8 cellular contexts compared by ENCODE assay signal in the genomic region with DNA sequence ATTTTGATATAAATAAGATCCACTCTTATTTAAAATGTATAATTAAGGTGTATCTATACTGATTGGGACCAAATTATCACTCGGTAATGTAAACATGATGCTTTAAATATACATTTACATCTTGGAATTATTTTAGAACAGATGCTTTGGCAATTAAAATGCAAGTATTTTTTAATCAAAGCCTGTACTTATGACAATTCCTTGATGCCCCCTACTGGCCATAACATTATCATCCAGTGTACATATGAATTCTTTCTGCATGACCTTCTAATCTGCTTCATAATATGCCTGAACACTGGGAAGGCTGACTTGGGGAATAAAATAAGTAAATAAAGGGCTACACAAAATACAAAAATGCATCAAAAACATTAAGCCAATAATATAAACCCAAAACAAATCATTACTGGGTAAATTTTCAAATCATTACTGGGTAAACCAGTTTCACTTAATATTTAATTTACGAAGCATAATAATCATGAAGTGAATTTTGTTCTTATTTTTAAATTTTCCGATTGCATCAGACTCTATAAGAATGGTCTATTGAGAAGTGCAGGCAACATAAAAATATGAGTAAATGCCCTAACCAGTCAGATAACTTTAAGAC.
DNase-seq lines count a peak whose midpoint lies in the region; ATAC-seq and TF ChIP-seq lines count a peak whose summit lies in the region.

No MANE protein-coding gene starts in this region.

- H3K36me3 ChIP-seq in BE2C (no peaks in the 10 kb centered on the region), GM23338 (ENCODE audit: insufficient read depth) (no peaks in the 10 kb centered on the region)

- no peak overlapping the region for H3K27ac Mint-ChIP-seq in GM23338

- H4K20me1 ChIP-seq in GM23338 (replicated peaks; ENCODE audit: insufficient read depth) = no peaks in the 10 kb centered on the region

- H3K4me3 ChIP-seq in BE2C (ENCODE audit: low read depth, low read length) (no peak overlapping the region), GM23338 (no peak overlapping the region), dorsolateral prefrontal cortex (no peak overlapping the region)

- H3K79me2 ChIP-seq in GM23338 (replicated peaks; ENCODE audit: insufficient read depth) = no peaks in the 10 kb centered on the region

- ATAC-seq in GM23338 = no peak

- TF ChIP-seq CTCF in BE2C (IDR thresholded peaks at IDR 0.05; ENCODE audit: low read depth, low read length) (peak; percentile 74), GM23338 (conservative IDR thresholded peaks at IDR 0.05; ENCODE audit: low read depth in 2 of 2) (peak; percentile 61 to 79), dorsolateral prefrontal cortex (IDR thresholded peaks at IDR 0.05 in 54 of 56, conservative IDR thresholded peaks at IDR 0.05 in 2 of 56; ENCODE audit: low read depth in 1 of 56, partially characterized antibody in 56 of 56) (peak; percentile 41 to 80 (median 62))

- H3K9me3 ChIP-seq in BE2C = no peaks in the 10 kb centered on the region

- DNase-seq in BE2C (peak; percentile 42), GM23338 (ENCODE audit: low spot score) (peak; percentile 28), NCI-H748 (lab: John Stamatoyannopoulos, UW; ENCODE audit: unreplicated experiment) (peak; percentile 48), dorsolateral prefrontal cortex (peak in 1 of 10 donors; percentile 5), non-pigmented ciliary epithelial cell (ENCODE audit: low read depth) (peak; percentile 38), occipital lobe (lab: John Stamatoyannopoulos, UW) (no peak), islet precursor cell (no peak)
- no peak for DNase-seq in activated CD4-positive, alpha-beta T cell treated with anti-CD3 and anti-CD28 coated beads for 4 hours

- peaks cover 15% of the 10 kb centered on the region; the same call in 2 of the 3 replicates for H3K9me3 Mint-ChIP-seq in GM23338

- H3F3A ChIP-seq in GM23338 (replicated peaks; ENCODE audit: low read depth) = no peaks in the 10 kb centered on the region

- intact Hi-C loops in dorsolateral prefrontal cortex (cut with DNase I) = no loop called here

- no peak overlapping the region for H2AFZ ChIP-seq in GM23338

- H3K27ac ChIP-seq in GM23338 (ENCODE audit: low read depth) (no peak overlapping the region), dorsolateral prefrontal cortex (no peak overlapping the region)

- no peaks in the 10 kb centered on the region for H3K4me1 Mint-ChIP-seq in GM23338

- no peaks in the 10 kb centered on the region for H3K27me3 Mint-ChIP-seq in GM23338 (ENCODE audit: insufficient read depth, low read depth, poor library complexity)

- no peak overlapping the region for H3K4me3 Mint-ChIP-seq in GM23338

- H3K4me1 ChIP-seq in BE2C (no peaks in the 10 kb centered on the region), GM23338 (ENCODE audit: insufficient read depth) (no peaks in the 10 kb centered on the region)

- no peaks in the 10 kb centered on the region for H3K9me2 ChIP-seq in GM23338 (ENCODE audit: insufficient read depth)

- H3K27me3 ChIP-seq in BE2C = no peaks in the 10 kb centered on the region
- no peaks in the 10 kb centered on the region for H3K27me3 ChIP-seq in GM23338 (ENCODE audit: insufficient read depth)
- H3K27me3 ChIP-seq in dorsolateral prefrontal cortex = no peaks in the 10 kb centered on the region

- H3K36me3 Mint-ChIP-seq in GM23338 (ENCODE audit: low read depth) = no peaks in the 10 kb centered on the region

- H3K4me2 ChIP-seq in GM23338 = no peak overlapping the region

TF ChIP-seq in GM23338, 12 proteins besides CTCF, POLR2A, EP300 and RAD21 (continues in another document):
- TF ChIP-seq, protein P1, sequence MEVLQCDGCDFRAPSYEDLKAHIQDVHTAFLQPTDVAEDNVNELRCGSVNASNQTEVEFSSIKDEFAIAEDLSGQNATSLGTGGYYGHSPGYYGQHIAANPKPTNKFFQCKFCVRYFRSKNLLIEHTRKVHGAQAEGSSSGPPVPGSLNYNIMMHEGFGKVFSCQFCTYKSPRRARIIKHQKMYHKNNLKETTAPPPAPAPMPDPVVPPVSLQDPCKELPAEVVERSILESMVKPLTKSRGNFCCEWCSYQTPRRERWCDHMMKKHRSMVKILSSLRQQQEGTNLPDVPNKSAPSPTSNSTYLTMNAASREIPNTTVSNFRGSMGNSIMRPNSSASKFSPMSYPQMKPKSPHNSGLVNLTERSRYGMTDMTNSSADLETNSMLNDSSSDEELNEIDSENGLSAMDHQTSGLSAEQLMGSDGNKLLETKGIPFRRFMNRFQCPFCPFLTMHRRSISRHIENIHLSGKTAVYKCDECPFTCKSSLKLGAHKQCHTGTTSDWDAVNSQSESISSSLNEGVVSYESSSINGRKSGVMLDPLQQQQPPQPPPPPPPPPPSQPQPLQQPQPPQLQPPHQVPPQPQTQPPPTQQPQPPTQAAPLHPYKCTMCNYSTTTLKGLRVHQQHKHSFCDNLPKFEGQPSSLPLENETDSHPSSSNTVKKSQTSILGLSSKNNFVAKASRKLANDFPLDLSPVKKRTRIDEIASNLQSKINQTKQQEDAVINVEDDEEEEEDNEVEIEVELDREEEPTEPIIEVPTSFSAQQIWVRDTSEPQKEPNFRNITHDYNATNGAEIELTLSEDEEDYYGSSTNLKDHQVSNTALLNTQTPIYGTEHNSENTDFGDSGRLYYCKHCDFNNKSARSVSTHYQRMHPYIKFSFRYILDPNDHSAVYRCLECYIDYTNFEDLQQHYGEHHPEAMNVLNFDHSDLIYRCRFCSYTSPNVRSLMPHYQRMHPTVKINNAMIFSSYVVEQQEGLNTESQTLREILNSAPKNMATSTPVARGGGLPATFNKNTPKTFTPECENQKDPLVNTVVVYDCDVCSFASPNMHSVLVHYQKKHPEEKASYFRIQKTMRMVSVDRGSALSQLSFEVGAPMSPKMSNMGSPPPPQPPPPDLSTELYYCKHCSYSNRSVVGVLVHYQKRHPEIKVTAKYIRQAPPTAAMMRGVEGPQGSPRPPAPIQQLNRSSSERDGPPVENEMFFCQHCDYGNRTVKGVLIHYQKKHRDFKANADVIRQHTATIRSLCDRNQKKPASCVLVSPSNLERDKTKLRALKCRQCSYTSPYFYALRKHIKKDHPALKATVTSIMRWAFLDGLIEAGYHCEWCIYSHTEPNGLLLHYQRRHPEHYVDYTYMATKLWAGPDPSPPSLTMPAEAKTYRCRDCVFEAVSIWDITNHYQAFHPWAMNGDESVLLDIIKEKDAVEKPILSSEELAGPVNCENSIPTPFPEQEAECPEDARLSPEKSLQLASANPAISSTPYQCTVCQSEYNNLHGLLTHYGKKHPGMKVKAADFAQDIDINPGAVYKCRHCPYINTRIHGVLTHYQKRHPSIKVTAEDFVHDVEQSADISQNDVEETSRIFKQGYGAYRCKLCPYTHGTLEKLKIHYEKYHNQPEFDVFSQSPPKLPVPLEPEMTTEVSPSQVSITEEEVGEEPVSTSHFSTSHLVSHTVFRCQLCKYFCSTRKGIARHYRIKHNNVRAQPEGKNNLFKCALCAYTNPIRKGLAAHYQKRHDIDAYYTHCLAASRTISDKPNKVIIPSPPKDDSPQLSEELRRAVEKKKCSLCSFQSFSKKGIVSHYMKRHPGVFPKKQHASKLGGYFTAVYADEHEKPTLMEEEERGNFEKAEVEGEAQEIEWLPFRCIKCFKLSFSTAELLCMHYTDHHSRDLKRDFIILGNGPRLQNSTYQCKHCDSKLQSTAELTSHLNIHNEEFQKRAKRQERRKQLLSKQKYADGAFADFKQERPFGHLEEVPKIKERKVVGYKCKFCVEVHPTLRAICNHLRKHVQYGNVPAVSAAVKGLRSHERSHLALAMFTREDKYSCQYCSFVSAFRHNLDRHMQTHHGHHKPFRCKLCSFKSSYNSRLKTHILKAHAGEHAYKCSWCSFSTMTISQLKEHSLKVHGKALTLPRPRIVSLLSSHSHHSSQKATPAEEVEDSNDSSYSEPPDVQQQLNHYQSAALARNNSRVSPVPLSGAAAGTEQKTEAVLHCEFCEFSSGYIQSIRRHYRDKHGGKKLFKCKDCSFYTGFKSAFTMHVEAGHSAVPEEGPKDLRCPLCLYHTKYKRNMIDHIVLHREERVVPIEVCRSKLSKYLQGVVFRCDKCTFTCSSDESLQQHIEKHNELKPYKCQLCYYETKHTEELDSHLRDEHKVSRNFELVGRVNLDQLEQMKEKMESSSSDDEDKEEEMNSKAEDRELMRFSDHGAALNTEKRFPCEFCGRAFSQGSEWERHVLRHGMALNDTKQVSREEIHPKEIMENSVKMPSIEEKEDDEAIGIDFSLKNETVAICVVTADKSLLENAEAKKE (CRISPR knock-in tag; IDR thresholded peaks at IDR 0.05) = no peak
- TF ChIP-seq CREB1 (CRISPR knock-in tag; IDR thresholded peaks at IDR 0.05; ENCODE audit: low read depth) (no peak), NANOG (IDR thresholded peaks at IDR 0.05; ENCODE audit: borderline replicate concordance) (no peak), JUNB (IDR thresholded peaks at IDR 0.05; ENCODE audit: unreplicated experiment) (no peak), POLR2AphosphoS5 (IDR thresholded peaks at IDR 0.05; ENCODE audit: low read depth) (no peak), ZNF114 (CRISPR knock-in tag; IDR thresholded peaks at IDR 0.05) (no peak), ZNF331 (CRISPR knock-in tag; IDR thresholded peaks at IDR 0.05; ENCODE audit: low read depth) (no peak), EZH2 (IDR thresholded peaks at IDR 0.05; ENCODE audit: low read depth, unreplicated experiment) (no peak)
- TF ChIP-seq, protein P2, sequence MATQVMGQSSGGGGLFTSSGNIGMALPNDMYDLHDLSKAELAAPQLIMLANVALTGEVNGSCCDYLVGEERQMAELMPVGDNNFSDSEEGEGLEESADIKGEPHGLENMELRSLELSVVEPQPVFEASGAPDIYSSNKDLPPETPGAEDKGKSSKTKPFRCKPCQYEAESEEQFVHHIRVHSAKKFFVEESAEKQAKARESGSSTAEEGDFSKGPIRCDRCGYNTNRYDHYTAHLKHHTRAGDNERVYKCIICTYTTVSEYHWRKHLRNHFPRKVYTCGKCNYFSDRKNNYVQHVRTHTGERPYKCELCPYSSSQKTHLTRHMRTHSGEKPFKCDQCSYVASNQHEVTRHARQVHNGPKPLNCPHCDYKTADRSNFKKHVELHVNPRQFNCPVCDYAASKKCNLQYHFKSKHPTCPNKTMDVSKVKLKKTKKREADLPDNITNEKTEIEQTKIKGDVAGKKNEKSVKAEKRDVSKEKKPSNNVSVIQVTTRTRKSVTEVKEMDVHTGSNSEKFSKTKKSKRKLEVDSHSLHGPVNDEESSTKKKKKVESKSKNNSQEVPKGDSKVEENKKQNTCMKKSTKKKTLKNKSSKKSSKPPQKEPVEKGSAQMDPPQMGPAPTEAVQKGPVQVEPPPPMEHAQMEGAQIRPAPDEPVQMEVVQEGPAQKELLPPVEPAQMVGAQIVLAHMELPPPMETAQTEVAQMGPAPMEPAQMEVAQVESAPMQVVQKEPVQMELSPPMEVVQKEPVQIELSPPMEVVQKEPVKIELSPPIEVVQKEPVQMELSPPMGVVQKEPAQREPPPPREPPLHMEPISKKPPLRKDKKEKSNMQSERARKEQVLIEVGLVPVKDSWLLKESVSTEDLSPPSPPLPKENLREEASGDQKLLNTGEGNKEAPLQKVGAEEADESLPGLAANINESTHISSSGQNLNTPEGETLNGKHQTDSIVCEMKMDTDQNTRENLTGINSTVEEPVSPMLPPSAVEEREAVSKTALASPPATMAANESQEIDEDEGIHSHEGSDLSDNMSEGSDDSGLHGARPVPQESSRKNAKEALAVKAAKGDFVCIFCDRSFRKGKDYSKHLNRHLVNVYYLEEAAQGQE (IDR thresholded peaks at IDR 0.05; ENCODE audit: unreplicated experiment) = no peak

Comparison
In these comparisons a context has a peak if more than half of its experiments do, and no peak if none do; other contexts are left out.
1. DNase-seq: peak in BE2C (single experiment), GM23338 (single experiment), NCI-H748 (single experiment) and non-pigmented ciliary epithelial cell (single experiment); none in activated CD4-positive, alpha-beta T cell treated with anti-CD3 and anti-CD28 coated beads for 4 hours (0 of 2), occipital lobe (single experiment) and islet precursor cell (single experiment).
2. Peak in every context shown above with its lines, with median percentiles within 50 percentile points of each other: CTCF ChIP-seq.